Comparison of ENCODE assay signal across 9 cellular contexts in the genomic region with DNA sequence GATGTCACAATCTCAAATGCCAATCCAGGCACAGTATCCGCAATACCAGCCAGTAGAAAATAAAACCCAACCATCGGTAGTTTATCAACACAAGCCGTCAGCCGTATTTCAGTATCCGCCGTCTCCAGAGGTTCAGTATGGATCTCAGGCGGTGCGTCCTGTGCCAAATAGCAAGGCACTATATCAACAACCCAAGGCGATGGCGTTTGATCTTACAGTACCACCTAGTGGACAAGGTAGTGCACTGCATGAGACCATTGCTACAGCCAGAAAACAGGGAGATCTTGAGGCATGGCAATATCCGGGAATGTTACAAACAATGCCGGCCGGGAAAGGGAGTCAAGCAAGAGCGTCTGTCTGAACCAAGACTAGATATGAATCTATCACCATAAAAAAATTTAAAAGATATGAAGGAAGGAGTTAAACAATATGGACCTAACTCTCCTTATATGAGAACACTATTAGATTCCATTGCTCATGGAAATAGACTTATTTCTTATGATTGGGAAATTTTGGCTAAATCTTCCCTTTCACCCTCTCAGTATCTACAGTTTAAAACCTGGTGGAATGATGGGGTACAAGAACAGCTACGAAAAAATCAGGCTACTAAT. TPM values are rescaled to one million over a fixed set of nuclear protein-coding genes. Genes with fewer than 3 reads are reported as not detected.
DNase-seq lines count a peak whose midpoint lies in the region; ATAC-seq, FAIRE-seq and TF ChIP-seq lines count a peak whose summit lies in the region.
"Not testable (repeated sequence)": the region's sequence is repeated elsewhere in the genome, so short reads cannot be mapped to it uniquely, and the experiment has no call there.
"Had no signal": no experiment of that assay in that cellular context is flagged by ENCODE, and none has a peak within 500 bp of the region (broad histone marks: within the 10 kb centered on the region; RNA-seq: fewer than 3 reads in every experiment).

No MANE protein-coding gene starts in this region.

- in situ Hi-C loops in IMR-90 (cut with MboI; ENCODE audit: low sequenced_read_pairs): loop anchor here (25.0 kb wide), 1 partner anchor 111 kb away; no protein-coding TSS in a partner anchor

- POLR2A ChIA-PET in IMR-90 (lab: Charles Lee; ENCODE audit: unreplicated experiment); activated CD8-positive, alpha-beta T cell treated with anti-CD3 and anti-CD28 coated beads, Interleukin-2, amount 10 ng/mL, durations not matched to agents 7 days and 5 days (lab: Charles Lee): not testable (repeated sequence)

- not testable (repeated sequence) for H3K14ac ChIP-seq in IMR-90 (replicated peaks; ENCODE audit: low read depth, low read length)

- not testable (repeated sequence) for H2AK5ac ChIP-seq in IMR-90 (ENCODE audit: low read depth, low read length)

- TF ChIP-seq POLR2A in IMR-90 (IDR thresholded peaks at IDR 0.05; ENCODE audit: low read depth, low read length); testis (IDR thresholded peaks at IDR 0.05): not testable (repeated sequence)

- not testable (repeated sequence) for H3K56ac ChIP-seq in IMR-90 (ENCODE audit: extremely low read depth, insufficient read depth, low read length)

- H3K4me3 Mint-ChIP-seq in activated CD8-positive, alpha-beta T cell treated with anti-CD3 and anti-CD28 coated beads, Interleukin-2, amount 10 ng/mL, durations not matched to agents 7 days and 5 days; progenitor cell of endocrine pancreas (ENCODE audit: low read depth): not testable (repeated sequence)

- not testable (repeated sequence) for H2BK20ac ChIP-seq in IMR-90 (ENCODE audit: low read depth, low read length)

- H3K18ac ChIP-seq in IMR-90 (ENCODE audit: low read depth, low read length): not testable (repeated sequence)

- not testable (repeated sequence) for H2AK9ac ChIP-seq in IMR-90 (replicated peaks; ENCODE audit: low read depth, low read length, poor library complexity)

- not testable (repeated sequence) for H3K27me3 ChIP-seq in IMR-90 (ENCODE audit: control insufficient read depth, insufficient read depth, low read length); testis

- not testable (repeated sequence) for DNase-seq in D721Med (ENCODE audit: insufficient read length, low spot score)
- DNase-seq in IMR-90 (peak; percentile 76), OCI-M1 (lab: John Stamatoyannopoulos, UW) (peak; percentile 59), inferior parietal cortex (ENCODE audit: extremely low spot score) (peak; percentile 74), progenitor cell of endocrine pancreas (ENCODE audit: low spot score, unreplicated experiment) (peak; percentile 25), testis (peak; percentile 83)
- peak; percentile 53 for DNase-seq in activated CD8-positive, alpha-beta T cell treated with anti-CD3 and anti-CD28 coated beads, Interleukin-2, amount 10 ng/mL, durations not matched to agents 7 days and 5 days
- DNase-seq in central memory CD4-positive, alpha-beta T cell: peak; percentile 3

- not testable (repeated sequence) for H3K4me3 ChIP-seq in IMR-90 (ENCODE audit: insufficient read depth, low read depth, low read length); testis

- ATAC-seq in IMR-90 (ENCODE audit: low read depth): peak; percentile 64
- not testable (repeated sequence) for ATAC-seq in activated CD8-positive, alpha-beta T cell treated with anti-CD3 and anti-CD28 coated beads, Interleukin-2, amount 10 ng/mL, durations not matched to agents 7 days and 5 days

- not testable (repeated sequence) for H3K27ac Mint-ChIP-seq in activated CD8-positive, alpha-beta T cell treated with anti-CD3 and anti-CD28 coated beads, Interleukin-2, amount 10 ng/mL, durations not matched to agents 7 days and 5 days; progenitor cell of endocrine pancreas

- not testable (repeated sequence) for FAIRE-seq in D721Med (lab: Jason Lieb, UNC)

- H3K9ac ChIP-seq in IMR-90 (ENCODE audit: low read depth, low read length): not testable (repeated sequence)

- not testable (repeated sequence) for H3K9me3 ChIP-seq in IMR-90 (ENCODE audit: control insufficient read depth, insufficient read depth, low read length); testis

- not testable (repeated sequence) for H3K4me1 Mint-ChIP-seq in activated CD8-positive, alpha-beta T cell treated with anti-CD3 and anti-CD28 coated beads, Interleukin-2, amount 10 ng/mL, durations not matched to agents 7 days and 5 days (ENCODE audit: low read depth)
- H3K4me1 Mint-ChIP-seq in progenitor cell of endocrine pancreas (ENCODE audit: low read depth): peaks cover 11% of the 10 kb centered on the region

- not testable (repeated sequence) for H3K9me1 ChIP-seq in IMR-90 (ENCODE audit: insufficient read depth, low read length)

- not testable (repeated sequence) for H4K20me1 ChIP-seq in IMR-90 (ENCODE audit: insufficient read depth, low read length)

- not testable (repeated sequence) for H3K4me1 ChIP-seq in IMR-90 (ENCODE audit: control insufficient read depth, insufficient read depth, low read length); testis

- H3K79me1 ChIP-seq in IMR-90 (ENCODE audit: low read depth in 1 of 2, low read length in 2 of 2): not testable (repeated sequence)

- H3K27ac ChIP-seq in IMR-90 (ENCODE audit: insufficient read depth, low read length); testis: not testable (repeated sequence)

- not testable (repeated sequence) for H2BK5ac ChIP-seq in IMR-90 (ENCODE audit: low read depth, low read length, poor library complexity, severe bottlenecking)

- not testable (repeated sequence) for H4K8ac ChIP-seq in IMR-90 (ENCODE audit: low read depth in 2 of 2, low read length in 2 of 2)

- not testable (repeated sequence) for H3K23ac ChIP-seq in IMR-90 (ENCODE audit: low read depth, low read length)

- not testable (repeated sequence) for H3K4ac ChIP-seq in IMR-90 (ENCODE audit: low read depth, low read length)

- H3K36me3 ChIP-seq in IMR-90 (ENCODE audit: control insufficient read depth, insufficient read depth, low read length); testis (ENCODE audit: low read depth, missing control alignments): not testable (repeated sequence)

- not testable (repeated sequence) for H2BK15ac ChIP-seq in IMR-90 (ENCODE audit: low read depth, low read length)

- BruUV-seq in IMR-90 (replicated peaks; lab: Mats Ljungman, UMichigan): not testable (repeated sequence)

- not testable (repeated sequence) for H4K5ac ChIP-seq in IMR-90 (ENCODE audit: low read depth, low read length)

- intact Hi-C loops in IMR-90 (cut with micrococcal nuclease); testis (cut with DNase I; ENCODE audit: low total_unique reads): not testable (repeated sequence)

- not testable (repeated sequence) for H4K91ac ChIP-seq in IMR-90 (ENCODE audit: insufficient read depth, low read depth, low read length)

- not testable (repeated sequence) for H2BK120ac ChIP-seq in IMR-90 (ENCODE audit: low read depth, low read length)

- 9% methylated on average over 4 of the region's 15 CpGs; no CpG with 5 or more reads in 1 of the 2 experiments for WGBS in IMR-90 (ENCODE audit: extremely low coverage in 2 of 2, insufficient read length in 1 of 2), 2 experiments
- WGBS in testis, 2 donors: 6 to 7% methylated on average over 11 to 15 of the region's 15 CpGs

- peak overlapping the region; percentile 46; the same call in 1 of the 2 replicates for H3K4me2 ChIP-seq in IMR-90 (ENCODE audit: low read depth, low read length)

- CTCF ChIA-PET in IMR-90 (lab: Yijun Ruan, JAX); activated CD8-positive, alpha-beta T cell treated with anti-CD3 and anti-CD28 coated beads, Interleukin-2, amount 10 ng/mL, durations not matched to agents 7 days and 5 days (lab: Charles Lee): not testable (repeated sequence)

- not testable (repeated sequence) for H3K36me3 Mint-ChIP-seq in activated CD8-positive, alpha-beta T cell treated with anti-CD3 and anti-CD28 coated beads, Interleukin-2, amount 10 ng/mL, durations not matched to agents 7 days and 5 days (ENCODE audit: low read depth); progenitor cell of endocrine pancreas (ENCODE audit: insufficient read depth)

- TF ChIP-seq RAD21 in IMR-90 (IDR thresholded peaks at IDR 0.05; ENCODE audit: low read length): peak; percentile 70

- H3K27me3 Mint-ChIP-seq in activated CD8-positive, alpha-beta T cell treated with anti-CD3 and anti-CD28 coated beads, Interleukin-2, amount 10 ng/mL, durations not matched to agents 7 days and 5 days (ENCODE audit: low read depth): peaks cover 13% of the 10 kb centered on the region
- not testable (repeated sequence) for H3K27me3 Mint-ChIP-seq in progenitor cell of endocrine pancreas

- H2AFZ ChIP-seq in IMR-90 (replicated peaks; ENCODE audit: low read length, poor library complexity): not testable (repeated sequence)

- not testable (repeated sequence) for H3K9me3 Mint-ChIP-seq in activated CD8-positive, alpha-beta T cell treated with anti-CD3 and anti-CD28 coated beads, Interleukin-2, amount 10 ng/mL, durations not matched to agents 7 days and 5 days (ENCODE audit: insufficient read depth)
- H3K9me3 Mint-ChIP-seq in progenitor cell of endocrine pancreas (ENCODE audit: low read depth): peaks cover 11% of the 10 kb centered on the region

- dilution Hi-C loops in IMR-90 (cut with HindIII; ENCODE audit: low sequenced_read_pairs, unreplicated experiment): not testable (repeated sequence)

- TF ChIP-seq CTCF in D721Med (IDR thresholded peaks at IDR 0.05; ENCODE audit: insufficient read depth, missing control alignments): peak; percentile 57
- peak; percentile 67 for TF ChIP-seq CTCF in IMR-90 (conservative IDR thresholded peaks at IDR 0.05; ENCODE audit: low read depth, low read length)
- TF ChIP-seq CTCF in progenitor cell of endocrine pancreas (IDR thresholded peaks at IDR 0.05; ENCODE audit: unreplicated experiment): peak; percentile 70
- peak; percentile 66 to 89 (median 89) for TF ChIP-seq CTCF in testis (IDR thresholded peaks at IDR 0.05)

TF ChIP-seq in IMR-90, 13 proteins besides CTCF, POLR2A, EP300 and RAD21:
- TF ChIP-seq SMC3 (IDR thresholded peaks at IDR 0.05; ENCODE audit: low read depth, low read length): peak; percentile 51

RNA-seq across cellular contexts. Expression of a gene that starts 46.6 kb away (rescaled TPM):
- not detected in 2 replicates for total RNA-seq in IMR-90 (2012; rRNA removed)
- polyA plus RNA-seq in IMR-90 (2012; rRNA removed): not detected in 2 replicates
- not detected in 2 replicates for polyA plus RNA-seq in IMR-90 (2012; cell fraction: cytosol; rRNA removed)
- polyA plus RNA-seq in IMR-90 (2012; cell fraction: nucleus; rRNA removed; ENCODE audit: low replicate concordance): not detected in 2 replicates
- not detected for total RNA-seq in activated CD8-positive, alpha-beta T cell treated with anti-CD3 and anti-CD28 coated beads, Interleukin-2, amount 10 ng/mL, durations not matched to agents 7 days and 5 days
- not detected in 2 replicates for total RNA-seq in progenitor cell of endocrine pancreas
- not detected for total RNA-seq in testis
- polyA plus RNA-seq in testis (ENCODE audit: insufficient read depth, low read depth, low replicate concordance): not detected
- total RNA-seq: lower leg skin had no signal
